11 cellular contexts compared by ENCODE assay signal in genomic region chr1:50047916-50048694, GRCh38. TPM values are rescaled to one million over a fixed set of nuclear protein-coding genes. Genes with fewer than 3 reads are reported as not detected.
DNase-seq lines count a peak whose midpoint lies in the region; ATAC-seq and TF ChIP-seq lines count a peak whose summit lies in the region.
"Had no signal": no experiment of that assay in that cellular context is flagged by ENCODE, and none has a peak within 500 bp of the region (broad histone marks: within the 10 kb centered on the region; RNA-seq: fewer than 3 reads in every experiment).

No MANE protein-coding gene starts in this region.

- TF ChIP-seq CTCF in body of pancreas (IDR thresholded peaks at IDR 0.05) (peak in 5 of 7 experiments; percentile 11 to 37 (median 20)), testis (IDR thresholded peaks at IDR 0.05) (peak in 1 of 3 experiments; percentile 39), OCI-LY7 (conservative IDR thresholded peaks at IDR 0.05; ENCODE audit: low read length) (no peak)

- H3K9me3 ChIP-seq in body of pancreas (no peaks in the 10 kb centered on the region), iPS-18c (ENCODE audit: control insufficient read depth, insufficient read depth, low read length) (no peaks in the 10 kb centered on the region), testis (no peaks in the 10 kb centered on the region), OCI-LY7 (ENCODE audit: low read length) (no peaks in the 10 kb centered on the region)

- no peaks in the 10 kb centered on the region for H3K36me3 ChIP-seq in body of pancreas (replicated peaks in 1 of 2; ENCODE audit: insufficient read depth in 1 of 2, low read depth in 2 of 2)
- H3K36me3 ChIP-seq in testis (ENCODE audit: low read depth, missing control alignments), result no peaks in the 10 kb centered on the region
- no peaks in the 10 kb centered on the region for H3K36me3 ChIP-seq in OCI-LY7 (ENCODE audit: insufficient read depth, low read length)

- H3K9me3 Mint-ChIP-seq in activated T-cell treated with anti-CD3 and anti-CD28 coated beads, Interleukin-2, amount 50 U/mL, for 4 hours, result no peaks in the 10 kb centered on the region
- H3K9me3 Mint-ChIP-seq: activated naive CD4-positive, alpha-beta T cell treated with anti-CD3 and anti-CD28 coated beads, Interleukin-2, amount 50 U/mL, for 24 hours had no signal

- H3K36me3 Mint-ChIP-seq in activated T-cell treated with anti-CD3 and anti-CD28 coated beads, Interleukin-2, amount 50 U/mL, for 4 hours (ENCODE audit: insufficient read depth), result no peaks in the 10 kb centered on the region
- H3K36me3 Mint-ChIP-seq: activated naive CD4-positive, alpha-beta T cell treated with anti-CD3 and anti-CD28 coated beads, Interleukin-2, amount 50 U/mL, for 24 hours had no signal

- no peak overlapping the region for H3K4me3 ChIP-seq in body of pancreas
- peak overlapping the region; percentile 40; the same call in 1 of the 2 replicates for H3K4me3 ChIP-seq in iPS-18c (ENCODE audit: insufficient read depth, low read depth, low read length)
- H3K4me3 ChIP-seq in testis, result peak overlapping the region; percentile 49 to 55
- no peak overlapping the region for H3K4me3 ChIP-seq in OCI-LY7 (ENCODE audit: low read depth, low read length, poor library complexity, severe bottlenecking)

- POLR2A ChIA-PET in OCI-LY7 (lab: Charles Lee), result interaction anchor here (0.6 kb wide), 1 partner anchor 1551 kb away, joined by 3 read pairs; no protein-coding TSS in a partner anchor

- H3K4me2 ChIP-seq in OCI-LY7 (ENCODE audit: low read length), result no peak overlapping the region

- peaks cover 0 to 6% of the 10 kb centered on the region in 2 donors for H3K27me3 ChIP-seq in body of pancreas
- no peaks in the 10 kb centered on the region for H3K27me3 ChIP-seq in testis

- DNase-seq in activated T-cell treated with anti-CD3 and anti-CD28 coated beads, Interleukin-2, amount 50 U/mL, for 4 hours, result no peak
- no peak for DNase-seq in activated T-cell treated with anti-CD3 and anti-CD28 coated beads for 4 hours
- peak; percentile 12 to 46 (median 28) for DNase-seq in body of pancreas
- DNase-seq in testis, result peak; percentile 51
- DNase-seq in OCI-LY7 (ENCODE audit: low spot score), result no peak
- no peak for DNase-seq in T-helper 1 cell
- DNase-seq: NCI-H1092 treated with DMSO at 0.1 percent for 48 hours had no signal

- TF ChIP-seq POLR2A in body of pancreas (IDR thresholded peaks at IDR 0.05) (no peak), testis (IDR thresholded peaks at IDR 0.05) (no peak)

- H3K4me3 Mint-ChIP-seq in activated T-cell treated with anti-CD3 and anti-CD28 coated beads, Interleukin-2, amount 50 U/mL, for 4 hours, result no peak overlapping the region
- H3K4me3 Mint-ChIP-seq: activated naive CD4-positive, alpha-beta T cell treated with anti-CD3 and anti-CD28 coated beads, Interleukin-2, amount 50 U/mL, for 24 hours had no signal

- BruUV-seq in OCI-LY7 (replicated peaks; lab: Mats Ljungman, UMichigan), result no TSS peak

- ATAC-seq in activated T-cell treated with anti-CD3 and anti-CD28 coated beads, Interleukin-2, amount 50 U/mL, for 4 hours, result peak; percentile 32 to 40
- peak; percentile 35 for ATAC-seq in body of pancreas
- ATAC-seq in activated CD4-positive, CD25-positive, alpha-beta regulatory T cell treated with anti-CD3 and anti-CD28 coated beads, Interleukin-2, amount 50 U/mL, for 24 hours, result no peak

- no peaks in the 10 kb centered on the region for H4K20me1 ChIP-seq in OCI-LY7 (ENCODE audit: insufficient read depth, low read length)

- CTCF ChIA-PET in OCI-LY7 (lab: Charles Lee; ENCODE audit: unreplicated experiment), result no interaction called here

- peaks cover 2% of the 10 kb centered on the region for H3K4me1 Mint-ChIP-seq in activated T-cell treated with anti-CD3 and anti-CD28 coated beads, Interleukin-2, amount 50 U/mL, for 4 hours (ENCODE audit: low read depth)
- H3K4me1 Mint-ChIP-seq: activated naive CD4-positive, alpha-beta T cell treated with anti-CD3 and anti-CD28 coated beads, Interleukin-2, amount 50 U/mL, for 24 hours had no signal

- 3 to 10% methylated on average over 8 to 71 of the region's 72 CpGs for WGBS in body of pancreas, 2 donors
- 2 to 4% methylated on average over 12 to 61 of the region's 72 CpGs for WGBS in testis, 2 donors

- peaks cover 10% of the 10 kb centered on the region for H3K4me1 ChIP-seq in body of pancreas
- H3K4me1 ChIP-seq in testis, result no peaks in the 10 kb centered on the region
- no peaks in the 10 kb centered on the region for H3K4me1 ChIP-seq in OCI-LY7 (ENCODE audit: insufficient read depth, low read length, poor library complexity, severe bottlenecking)

- H3K9me2 ChIP-seq in OCI-LY7 (ENCODE audit: insufficient read depth, low read length), result no peaks in the 10 kb centered on the region

- H3K79me2 ChIP-seq in OCI-LY7 (ENCODE audit: insufficient read depth, low read depth, low read length), result no peaks in the 10 kb centered on the region

- H3K27ac ChIP-seq in body of pancreas, result no peak overlapping the region
- no peak overlapping the region for H3K27ac ChIP-seq in testis
- no peak overlapping the region for H3K27ac ChIP-seq in OCI-LY7 (ENCODE audit: low read depth, low read length, poor library complexity, severe bottlenecking)

- peaks cover 21% of the 10 kb centered on the region for H3K27me3 Mint-ChIP-seq in activated T-cell treated with anti-CD3 and anti-CD28 coated beads, Interleukin-2, amount 50 U/mL, for 4 hours (ENCODE audit: low read depth)

- no peak overlapping the region for H2AFZ ChIP-seq in OCI-LY7 (ENCODE audit: low read length)

- intact Hi-C loops in body of pancreas (cut with DNase I) (no loop called here), testis (cut with DNase I; ENCODE audit: low total_unique reads) (no loop called here), OCI-LY7 (cut with micrococcal nuclease; ENCODE audit: unreplicated experiment) (no loop called here)

RNA-seq across cellular contexts. Expression of gene AGBL4, which starts 24.4 kb away (rescaled TPM):
- not detected for total RNA-seq in activated T-cell treated with anti-CD3 and anti-CD28 coated beads, Interleukin-2, amount 50 U/mL, for 4 hours
- total RNA-seq in body of pancreas, result under 1 TPM; 0.33 to 0.78 TPM
- 1 to 10 TPM; 5.8 to 6.9 TPM for total RNA-seq in testis
- 3.3 TPM for polyA plus RNA-seq in testis (ENCODE audit: insufficient read depth, low read depth, low replicate concordance)
- not detected in 2 replicates for total RNA-seq in OCI-LY7 (2014; rRNA removed; shearing (Covaris generic))
- not detected in 2 replicates for total RNA-seq in OCI-LY7 (2022)
- polyA plus RNA-seq: BJ had no signal

Comparison
In these comparisons a context has a peak if more than half of its experiments do, and no peak if none do; other contexts are left out.
1. ATAC-seq: peak in activated T-cell treated with anti-CD3 and anti-CD28 coated beads, Interleukin-2, amount 50 U/mL, for 4 hours (2 of 2) and body of pancreas (single experiment); none in activated CD4-positive, CD25-positive, alpha-beta regulatory T cell treated with anti-CD3 and anti-CD28 coated beads, Interleukin-2, amount 50 U/mL, for 24 hours (0 of 2).
2. DNase-seq: peak in body of pancreas (4 of 4) and testis (single experiment); none in activated T-cell treated with anti-CD3 and anti-CD28 coated beads, Interleukin-2, amount 50 U/mL, for 4 hours (single experiment), activated T-cell treated with anti-CD3 and anti-CD28 coated beads for 4 hours (single experiment), OCI-LY7 (single experiment) and T-helper 1 cell (0 of 5).
3. H3K4me3 ChIP-seq: peak in iPS-18c (single experiment) and testis (2 of 2); none in body of pancreas (0 of 2) and OCI-LY7 (single experiment).